20 cellular contexts compared by ENCODE assay signal in genomic region chr5:103511554-103511885, GRCh38. TPM values are rescaled to one million over a fixed set of nuclear protein-coding genes. Genes with fewer than 3 reads are reported as not detected.
DNase-seq lines count a peak whose midpoint lies in the region; ATAC-seq, FAIRE-seq and TF ChIP-seq lines count a peak whose summit lies in the region.
"Had no signal": no experiment of that assay in that cellular context is flagged by ENCODE, and none has a peak within 500 bp of the region (broad histone marks: within the 10 kb centered on the region; RNA-seq: fewer than 3 reads in every experiment).

No MANE protein-coding gene starts in this region.

- H3K36me3 ChIP-seq in breast epithelium = no peaks in the 10 kb centered on the region
- H3K36me3 ChIP-seq in astrocyte (ENCODE audit: insufficient read depth, low read length) = no peaks in the 10 kb centered on the region
- H3K36me3 ChIP-seq: ascending aorta, transverse colon had no signal

- H3K27ac Mint-ChIP-seq in MCF 10A (ENCODE audit: low read depth, unreplicated experiment) (no peak overlapping the region), astrocyte (ENCODE audit: unreplicated experiment) (peak overlapping the region; percentile 48)
- H3K27ac Mint-ChIP-seq: activated CD4-positive, alpha-beta T cell treated with anti-CD3 and anti-CD28 coated beads, Interleukin-2, amount 10 ng/mL, durations not matched to agents 24 days and 14 days; nephron progenitor cell; stimulated activated naive B cell treated with anti-CD40 and anti-IgM and Interleukin-4, amounts not matched to agents 10 μg/mL and 1 μg/mL and 100 μg/mL, for 72 hours had no signal

- H3K4me1 ChIP-seq in breast epithelium (no peaks in the 10 kb centered on the region), astrocyte (ENCODE audit: insufficient read depth, low read length) (peaks cover 5% of the 10 kb centered on the region), foreskin keratinocyte (peaks cover 12% of the 10 kb centered on the region)
- H3K4me1 ChIP-seq: ascending aorta had no signal

- H3K4me1 Mint-ChIP-seq in MCF 10A (ENCODE audit: insufficient read depth, unreplicated experiment) = peaks cover 12% of the 10 kb centered on the region
- peaks cover 17% of the 10 kb centered on the region for H3K4me1 Mint-ChIP-seq in astrocyte (ENCODE audit: low read depth, unreplicated experiment)
- H3K4me1 Mint-ChIP-seq: activated CD4-positive, alpha-beta T cell treated with anti-CD3 and anti-CD28 coated beads, Interleukin-2, amount 10 ng/mL, durations not matched to agents 24 days and 14 days; CD4-positive, CD25-positive, alpha-beta regulatory T cell; nephron progenitor cell; stimulated activated naive B cell treated with anti-CD40 and anti-IgM and Interleukin-4, amounts not matched to agents 10 μg/mL and 1 μg/mL and 100 μg/mL, for 72 hours had no signal

- no peak for FAIRE-seq in astrocyte (lab: Jason Lieb, UNC)
- FAIRE-seq: TTC549 had no signal

- TF ChIP-seq POLR2A in breast epithelium (IDR thresholded peaks at IDR 0.05) = no peak

- H3K9me3 Mint-ChIP-seq in MCF 10A (ENCODE audit: unreplicated experiment) (no peaks in the 10 kb centered on the region), astrocyte (ENCODE audit: unreplicated experiment) (no peaks in the 10 kb centered on the region)
- H3K9me3 Mint-ChIP-seq: activated CD4-positive, alpha-beta T cell treated with anti-CD3 and anti-CD28 coated beads, Interleukin-2, amount 10 ng/mL, durations not matched to agents 24 days and 14 days had no signal

- no peak overlapping the region for H2AFZ ChIP-seq in astrocyte (ENCODE audit: low read depth, low read length)

- H3K4me3 ChIP-seq in breast epithelium (no peak overlapping the region), astrocyte (ENCODE audit: insufficient read depth, low read depth, low read length) (no peak overlapping the region)
- H3K4me3 ChIP-seq: ascending aorta, transverse colon had no signal

- CTCF ChIA-PET in MCF 10A (lab: Yijun Ruan, JAX) = no interaction called here

- ATAC-seq in foreskin keratinocyte (peak; percentile 76), GM18519 (IDR thresholded peaks at IDR 0.05; ENCODE audit: low FRiP score, unreplicated experiment) (no peak)
- ATAC-seq: esophagus mucosa; stimulated activated naive B cell treated with anti-CD40 and anti-IgM and Interleukin-4, amounts not matched to agents 10 μg/mL and 1 μg/mL and 100 μg/mL, for 72 hours had no signal

- H3K4me3 Mint-ChIP-seq in MCF 10A (ENCODE audit: unreplicated experiment) (no peak overlapping the region), astrocyte (ENCODE audit: unreplicated experiment) (no peak overlapping the region)
- H3K4me3 Mint-ChIP-seq: activated CD4-positive, alpha-beta T cell treated with anti-CD3 and anti-CD28 coated beads, Interleukin-2, amount 10 ng/mL, durations not matched to agents 24 days and 14 days; CD4-positive, CD25-positive, alpha-beta regulatory T cell; nephron progenitor cell; stimulated activated naive B cell treated with anti-CD40 and anti-IgM and Interleukin-4, amounts not matched to agents 10 μg/mL and 1 μg/mL and 100 μg/mL, for 72 hours had no signal

- H3K9ac ChIP-seq in astrocyte (ENCODE audit: low read length) = no peak overlapping the region

- H3K79me2 ChIP-seq in astrocyte (ENCODE audit: insufficient read depth, low read length) = no peaks in the 10 kb centered on the region

- H3K27me3 Mint-ChIP-seq in MCF 10A (ENCODE audit: insufficient read depth, unreplicated experiment) (no peaks in the 10 kb centered on the region), astrocyte (ENCODE audit: low read depth, unreplicated experiment) (no peaks in the 10 kb centered on the region)
- H3K27me3 Mint-ChIP-seq: CD4-positive, CD25-positive, alpha-beta regulatory T cell; stimulated activated naive B cell treated with anti-CD40 and anti-IgM and Interleukin-4, amounts not matched to agents 10 μg/mL and 1 μg/mL and 100 μg/mL, for 72 hours had no signal

- no peaks in the 10 kb centered on the region for H3K27me3 ChIP-seq in breast epithelium
- H3K27me3 ChIP-seq in astrocyte (ENCODE audit: insufficient read depth, low read length) = no peaks in the 10 kb centered on the region
- H3K27me3 ChIP-seq in foreskin keratinocyte = no peaks in the 10 kb centered on the region
- H3K27me3 ChIP-seq: ascending aorta, transverse colon had no signal

- H3K4me2 ChIP-seq in astrocyte (ENCODE audit: low read length) = peak overlapping the region; percentile 35

- H3K27ac ChIP-seq in breast epithelium = no peak overlapping the region
- H3K27ac ChIP-seq in astrocyte (ENCODE audit: low read depth, low read length) = no peak overlapping the region
- H3K27ac ChIP-seq in foreskin keratinocyte = no peak overlapping the region
- H3K27ac ChIP-seq: 22Rv1, ascending aorta, transverse colon had no signal

- TF ChIP-seq CTCF in MCF 10A (IDR thresholded peaks at IDR 0.05; ENCODE audit: unreplicated experiment) (no peak), breast epithelium (IDR thresholded peaks at IDR 0.05) (no peak), astrocyte (IDR thresholded peaks at IDR 0.05; ENCODE audit: insufficient read depth, low read depth, low read length) (no peak), foreskin keratinocyte (conservative IDR thresholded peaks at IDR 0.05) (no peak), GM10266 (IDR thresholded peaks at IDR 0.05; ENCODE audit: control insufficient read depth, insufficient read depth, low read depth, missing control alignments) (no peak)

- peak; percentile 36 for DNase-seq in MCF 10A (ENCODE audit: unreplicated experiment)
- DNase-seq in breast epithelium (ENCODE audit: low spot score in 2 of 2) = no peak
- peak; percentile 26 for DNase-seq in astrocyte (ENCODE audit: low read depth)
- DNase-seq in foreskin keratinocyte = peak; percentile 59 to 77
- no peak for DNase-seq in GM10266 (ENCODE audit: extremely low spot score)
- no peak for DNase-seq in activated CD4-positive, alpha-beta T cell treated with anti-CD3 and anti-CD28 coated beads for 48 hours
- no peak for DNase-seq in NCI-H526 (lab: John Stamatoyannopoulos, UW)
- DNase-seq: activated CD4-positive, alpha-beta T cell treated with anti-CD3 and anti-CD28 coated beads, Interleukin-2, amount 10 ng/mL, durations not matched to agents 24 days and 14 days; activated naive CD4-positive, alpha-beta T cell treated with Interleukin-2 at 50 U/mL for 16 hours; CD4-positive, CD25-positive, alpha-beta regulatory T cell; islet precursor cell; mesendoderm; nephron progenitor cell; stimulated activated naive B cell treated with anti-CD40 and anti-IgM and Interleukin-4, amounts not matched to agents 10 μg/mL and 1 μg/mL and 100 μg/mL, for 72 hours; transverse colon had no signal

- H3K9me3 ChIP-seq in breast epithelium = peaks cover 0 to 8% of the 10 kb centered on the region in 2 donors
- no peaks in the 10 kb centered on the region for H3K9me3 ChIP-seq in astrocyte (ENCODE audit: insufficient read depth, low read depth, low read length)

- POLR2A ChIA-PET in MCF 10A (lab: Yijun Ruan, JAX) = interaction anchor here (0.7 kb wide), 1 partner anchor 24 kb away, joined by 3 read pairs; no protein-coding TSS in a partner anchor

- no TSS peak for BruUV-seq in MCF 10A (replicated peaks; lab: Mats Ljungman, UMichigan)

- intact Hi-C loops in MCF 10A (cut with micrococcal nuclease) (no loop called here), breast epithelium (cut with DNase I; ENCODE audit: low total_unique reads) (no loop called here)

- no peaks in the 10 kb centered on the region for H3K36me3 Mint-ChIP-seq in MCF 10A (ENCODE audit: insufficient read depth, unreplicated experiment)
- H3K36me3 Mint-ChIP-seq in astrocyte (ENCODE audit: low read depth, unreplicated experiment) = no peaks in the 10 kb centered on the region
- H3K36me3 Mint-ChIP-seq: CD4-positive, CD25-positive, alpha-beta regulatory T cell; stimulated activated naive B cell treated with anti-CD40 and anti-IgM and Interleukin-4, amounts not matched to agents 10 μg/mL and 1 μg/mL and 100 μg/mL, for 72 hours had no signal

- no peaks in the 10 kb centered on the region for H4K20me1 ChIP-seq in astrocyte (ENCODE audit: insufficient read depth, low read length)

RNA-seq across cellular contexts. Expression of gene NUDT12, which starts 51.1 kb away (rescaled TPM):
- total RNA-seq in MCF 10A (2022) = 11.4 and 11.5 TPM in 2 replicates
- 10 to 100 TPM; 11.8 to 31.0 (median 12.8) TPM for total RNA-seq in breast epithelium
- 6.1 and 6.3 TPM in 2 replicates for total RNA-seq in astrocyte
- 12.1 and 12.6 TPM in 2 replicates for total RNA-seq in foreskin keratinocyte
- polyA plus RNA-seq in foreskin keratinocyte = 4.3 and 5.7 TPM in 2 replicates
- total RNA-seq: CD4-positive, CD25-positive, alpha-beta regulatory T cell had no signal

Comparison
In these comparisons a context has a peak if more than half of its experiments do, and no peak if none do; other contexts are left out.
1. DNase-seq: peak in MCF 10A (single experiment), astrocyte (single experiment) and foreskin keratinocyte (2 of 2); none in breast epithelium (0 of 2), GM10266 (single experiment), activated CD4-positive, alpha-beta T cell treated with anti-CD3 and anti-CD28 coated beads for 48 hours (single experiment) and NCI-H526 (0 of 2).